ENCODE assay signal across 27 cellular contexts in genomic region chr5:69004127-69004526, GRCh38.
"Had no signal": no experiment of that assay in that cellular context is flagged by ENCODE, and none has a peak within 500 bp of the region (broad histone marks: within the 10 kb centered on the region; RNA-seq: fewer than 3 reads in every experiment).

No MANE protein-coding gene starts in this region.

- H3K4me3 ChIP-seq: adrenal gland, body of pancreas, breast epithelium, PC-9 had no signal

- H3K27ac ChIP-seq: adrenal gland, body of pancreas, breast epithelium, PC-9, RWPE1, WERI-Rb-1 had no signal

- H3K36me3 ChIP-seq: adrenal gland, breast epithelium, WERI-Rb-1 had no signal

- H3K4me2 ChIP-seq: PC-9 had no signal

- H3K4me1 ChIP-seq: adrenal gland, body of pancreas, breast epithelium had no signal

- ATAC-seq: activated CD8-positive, alpha-beta T cell treated with anti-CD3 and anti-CD28 coated beads, Interleukin-2, amount 10 ng/mL, durations not matched to agents 7 days and 5 days; activated naive CD4-positive, alpha-beta T cell treated with anti-CD3 and anti-CD28 coated beads, Interleukin-2, amount 50 U/mL, for 72 hours; body of pancreas; Right ventricle myocardium inferior had no signal

- DNase-seq: activated CD4-positive, alpha-beta T cell treated with anti-CD3 and anti-CD28 coated beads for 1 hour; activated CD4-positive, alpha-beta T cell treated with anti-CD3 and anti-CD28 coated beads, Interleukin-2, amount 10 ng/mL, durations not matched to agents 7 days and 5 days; activated CD4-positive, alpha-beta T cell treated with anti-CD3 and anti-CD28 coated beads, Interleukin-2, amount 50 U/mL, for 48 hours; activated CD4-positive, CD25-positive, alpha-beta regulatory T cell; activated CD8-positive, alpha-beta T cell treated with anti-CD3 and anti-CD28 coated beads, Interleukin-2, amount 10 ng/mL, durations not matched to agents 7 days and 5 days; activated gamma-delta T cell treated with Interleukin-2 at 50 U/mL for 16 hours; activated naive CD4-positive, alpha-beta T cell treated with anti-CD3 and anti-CD28 coated beads for 36 hours; activated T-cell treated with anti-CD3 and anti-CD28 coated beads, Interleukin-2, amount 50 U/mL, for 24 hours; adrenal gland; body of pancreas; Karpas-422; KBM-7; NCI-H1105; NCI-H1417 treated with DMSO at 0.1 percent for 48 hours; NCI-H187 treated with DMSO at 0.1 percent for 48 hours; NCI-H2081; NCI-H524 treated with DMSO at 0.1 percent for 48 hours; NK-92 treated with Interleukin-12 subunit alpha and Interleukin-12 subunit beta, amount 100 ng/mL, for 24 hours; PC-9; T1000; WERI-Rb-1 had no signal

- H2AFZ ChIP-seq: PC-9 had no signal

- FAIRE-seq: astrocyte, RCC 7860 had no signal

- H3K9me3 ChIP-seq: adrenal gland, body of pancreas, breast epithelium had no signal

- H3K27me3 ChIP-seq: adrenal gland, body of pancreas, breast epithelium had no signal
